22 cellular contexts compared by ENCODE assay signal in genomic region chr2:122179492-122180070, GRCh38.
DNase-seq lines count a peak whose midpoint lies in the region; ATAC-seq and TF ChIP-seq lines count a peak whose summit lies in the region.
"Had no signal": no experiment of that assay in that cellular context is flagged by ENCODE, and none has a peak within 500 bp of the region (broad histone marks: within the 10 kb centered on the region; RNA-seq: fewer than 3 reads in every experiment).

No MANE protein-coding gene starts in this region.

- H3K4me3 ChIP-seq in MG63 (no peak overlapping the region), ovary (no peak overlapping the region)
- H3K4me3 ChIP-seq: A549, GM12878 had no signal

- H3K36me3 ChIP-seq in MG63: no peaks in the 10 kb centered on the region
- no peaks in the 10 kb centered on the region for H3K36me3 ChIP-seq in ovary
- H3K36me3 ChIP-seq: BE2C had no signal

- intact Hi-C loops in ovary (cut with DNase I): no loop called here

- TF ChIP-seq CTCF in ovary (IDR thresholded peaks at IDR 0.05): no peak

- H3K4me1 ChIP-seq in ovary (ENCODE audit: insufficient read depth): no peaks in the 10 kb centered on the region
- H3K4me1 ChIP-seq: A549, BE2C had no signal

- H3K9me3 ChIP-seq in MG63 (peaks cover 3% of the 10 kb centered on the region; the same call in 1 of the 2 replicates), ovary (no peaks in the 10 kb centered on the region)
- H3K9me3 ChIP-seq: A549, BE2C had no signal

- no peak overlapping the region for H3K27ac ChIP-seq in ovary
- H3K27ac ChIP-seq: A549 had no signal

- ATAC-seq in HG03139 (IDR thresholded peaks at IDR 0.05; ENCODE audit: unreplicated experiment) (no peak), GM19023 (IDR thresholded peaks at IDR 0.05; ENCODE audit: unreplicated experiment) (no peak), GM21723 (IDR thresholded peaks at IDR 0.05; ENCODE audit: unreplicated experiment) (no peak)
- ATAC-seq: A549, GM12878, HepG2 had no signal

- DNase-seq in ELR (ENCODE audit: low read depth): peak; percentile 14
- peak; percentile 7 for DNase-seq in MG63
- DNase-seq in dermis blood vessel endothelial cell: peak; percentile 94
- peak; percentile 78 to 94 for DNase-seq in lung microvascular endothelial cell (ENCODE audit: low read depth in 2 of 2)
- no peak for DNase-seq in ovary
- DNase-seq: BE2C, DMS 273 treated with DMSO at 0.1 percent for 48 hours, DMS79 treated with DMSO at 0.1 percent for 48 hours, KBM-7, NCI-H1105 treated with DMSO at 0.1 percent for 48 hours, NCI-H2029 treated with DMSO at 0.1 percent for 48 hours, NCI-H226, NCI-H524, NCI-H774, OCI-M1, Right ventricle myocardium superior had no signal

- H3K27me3 ChIP-seq in MG63 (no peaks in the 10 kb centered on the region), ovary (no peaks in the 10 kb centered on the region)
- H3K27me3 ChIP-seq: BE2C had no signal

- no peak for TF ChIP-seq POLR2A in ovary (IDR thresholded peaks at IDR 0.05)

- 80 to 85% (median 84%) methylated on average over 5 of the region's 5 CpGs for WGBS in ovary, 3 donors

- no peak for TF ChIP-seq EP300 in ovary (IDR thresholded peaks at IDR 0.05)

Comparison
In these comparisons a context has a peak if more than half of its experiments do, and no peak if none do; other contexts are left out.
1. DNase-seq: peak in ELR (single experiment), MG63 (single experiment), dermis blood vessel endothelial cell (single experiment) and lung microvascular endothelial cell (2 of 2); none in ovary (0 of 5).